ENCODE assay signal across 2 cellular contexts in genomic region chr21:41821756-41822431, GRCh38.
TF ChIP-seq lines count a peak whose summit lies in the region.

No MANE protein-coding gene starts in this region.

TF ChIP-seq in GM23338, 12 proteins besides CTCF, POLR2A, EP300 and RAD21 (continued from another document):
- no peak for TF ChIP-seq ZNF331 (CRISPR knock-in tag; IDR thresholded peaks at IDR 0.05; ENCODE audit: low read depth)
- no peak for TF ChIP-seq EZH2 (IDR thresholded peaks at IDR 0.05; ENCODE audit: low read depth, unreplicated experiment)
- no peak for TF ChIP-seq CREB1 (CRISPR knock-in tag; IDR thresholded peaks at IDR 0.05; ENCODE audit: low read depth)
- no peak for TF ChIP-seq JUNB (IDR thresholded peaks at IDR 0.05; ENCODE audit: unreplicated experiment)
- TF ChIP-seq ETS1 (IDR thresholded peaks at IDR 0.05) = no peak
- TF ChIP-seq, protein P1, sequence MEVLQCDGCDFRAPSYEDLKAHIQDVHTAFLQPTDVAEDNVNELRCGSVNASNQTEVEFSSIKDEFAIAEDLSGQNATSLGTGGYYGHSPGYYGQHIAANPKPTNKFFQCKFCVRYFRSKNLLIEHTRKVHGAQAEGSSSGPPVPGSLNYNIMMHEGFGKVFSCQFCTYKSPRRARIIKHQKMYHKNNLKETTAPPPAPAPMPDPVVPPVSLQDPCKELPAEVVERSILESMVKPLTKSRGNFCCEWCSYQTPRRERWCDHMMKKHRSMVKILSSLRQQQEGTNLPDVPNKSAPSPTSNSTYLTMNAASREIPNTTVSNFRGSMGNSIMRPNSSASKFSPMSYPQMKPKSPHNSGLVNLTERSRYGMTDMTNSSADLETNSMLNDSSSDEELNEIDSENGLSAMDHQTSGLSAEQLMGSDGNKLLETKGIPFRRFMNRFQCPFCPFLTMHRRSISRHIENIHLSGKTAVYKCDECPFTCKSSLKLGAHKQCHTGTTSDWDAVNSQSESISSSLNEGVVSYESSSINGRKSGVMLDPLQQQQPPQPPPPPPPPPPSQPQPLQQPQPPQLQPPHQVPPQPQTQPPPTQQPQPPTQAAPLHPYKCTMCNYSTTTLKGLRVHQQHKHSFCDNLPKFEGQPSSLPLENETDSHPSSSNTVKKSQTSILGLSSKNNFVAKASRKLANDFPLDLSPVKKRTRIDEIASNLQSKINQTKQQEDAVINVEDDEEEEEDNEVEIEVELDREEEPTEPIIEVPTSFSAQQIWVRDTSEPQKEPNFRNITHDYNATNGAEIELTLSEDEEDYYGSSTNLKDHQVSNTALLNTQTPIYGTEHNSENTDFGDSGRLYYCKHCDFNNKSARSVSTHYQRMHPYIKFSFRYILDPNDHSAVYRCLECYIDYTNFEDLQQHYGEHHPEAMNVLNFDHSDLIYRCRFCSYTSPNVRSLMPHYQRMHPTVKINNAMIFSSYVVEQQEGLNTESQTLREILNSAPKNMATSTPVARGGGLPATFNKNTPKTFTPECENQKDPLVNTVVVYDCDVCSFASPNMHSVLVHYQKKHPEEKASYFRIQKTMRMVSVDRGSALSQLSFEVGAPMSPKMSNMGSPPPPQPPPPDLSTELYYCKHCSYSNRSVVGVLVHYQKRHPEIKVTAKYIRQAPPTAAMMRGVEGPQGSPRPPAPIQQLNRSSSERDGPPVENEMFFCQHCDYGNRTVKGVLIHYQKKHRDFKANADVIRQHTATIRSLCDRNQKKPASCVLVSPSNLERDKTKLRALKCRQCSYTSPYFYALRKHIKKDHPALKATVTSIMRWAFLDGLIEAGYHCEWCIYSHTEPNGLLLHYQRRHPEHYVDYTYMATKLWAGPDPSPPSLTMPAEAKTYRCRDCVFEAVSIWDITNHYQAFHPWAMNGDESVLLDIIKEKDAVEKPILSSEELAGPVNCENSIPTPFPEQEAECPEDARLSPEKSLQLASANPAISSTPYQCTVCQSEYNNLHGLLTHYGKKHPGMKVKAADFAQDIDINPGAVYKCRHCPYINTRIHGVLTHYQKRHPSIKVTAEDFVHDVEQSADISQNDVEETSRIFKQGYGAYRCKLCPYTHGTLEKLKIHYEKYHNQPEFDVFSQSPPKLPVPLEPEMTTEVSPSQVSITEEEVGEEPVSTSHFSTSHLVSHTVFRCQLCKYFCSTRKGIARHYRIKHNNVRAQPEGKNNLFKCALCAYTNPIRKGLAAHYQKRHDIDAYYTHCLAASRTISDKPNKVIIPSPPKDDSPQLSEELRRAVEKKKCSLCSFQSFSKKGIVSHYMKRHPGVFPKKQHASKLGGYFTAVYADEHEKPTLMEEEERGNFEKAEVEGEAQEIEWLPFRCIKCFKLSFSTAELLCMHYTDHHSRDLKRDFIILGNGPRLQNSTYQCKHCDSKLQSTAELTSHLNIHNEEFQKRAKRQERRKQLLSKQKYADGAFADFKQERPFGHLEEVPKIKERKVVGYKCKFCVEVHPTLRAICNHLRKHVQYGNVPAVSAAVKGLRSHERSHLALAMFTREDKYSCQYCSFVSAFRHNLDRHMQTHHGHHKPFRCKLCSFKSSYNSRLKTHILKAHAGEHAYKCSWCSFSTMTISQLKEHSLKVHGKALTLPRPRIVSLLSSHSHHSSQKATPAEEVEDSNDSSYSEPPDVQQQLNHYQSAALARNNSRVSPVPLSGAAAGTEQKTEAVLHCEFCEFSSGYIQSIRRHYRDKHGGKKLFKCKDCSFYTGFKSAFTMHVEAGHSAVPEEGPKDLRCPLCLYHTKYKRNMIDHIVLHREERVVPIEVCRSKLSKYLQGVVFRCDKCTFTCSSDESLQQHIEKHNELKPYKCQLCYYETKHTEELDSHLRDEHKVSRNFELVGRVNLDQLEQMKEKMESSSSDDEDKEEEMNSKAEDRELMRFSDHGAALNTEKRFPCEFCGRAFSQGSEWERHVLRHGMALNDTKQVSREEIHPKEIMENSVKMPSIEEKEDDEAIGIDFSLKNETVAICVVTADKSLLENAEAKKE (CRISPR knock-in tag; IDR thresholded peaks at IDR 0.05) = no peak
- TF ChIP-seq, protein P2, sequence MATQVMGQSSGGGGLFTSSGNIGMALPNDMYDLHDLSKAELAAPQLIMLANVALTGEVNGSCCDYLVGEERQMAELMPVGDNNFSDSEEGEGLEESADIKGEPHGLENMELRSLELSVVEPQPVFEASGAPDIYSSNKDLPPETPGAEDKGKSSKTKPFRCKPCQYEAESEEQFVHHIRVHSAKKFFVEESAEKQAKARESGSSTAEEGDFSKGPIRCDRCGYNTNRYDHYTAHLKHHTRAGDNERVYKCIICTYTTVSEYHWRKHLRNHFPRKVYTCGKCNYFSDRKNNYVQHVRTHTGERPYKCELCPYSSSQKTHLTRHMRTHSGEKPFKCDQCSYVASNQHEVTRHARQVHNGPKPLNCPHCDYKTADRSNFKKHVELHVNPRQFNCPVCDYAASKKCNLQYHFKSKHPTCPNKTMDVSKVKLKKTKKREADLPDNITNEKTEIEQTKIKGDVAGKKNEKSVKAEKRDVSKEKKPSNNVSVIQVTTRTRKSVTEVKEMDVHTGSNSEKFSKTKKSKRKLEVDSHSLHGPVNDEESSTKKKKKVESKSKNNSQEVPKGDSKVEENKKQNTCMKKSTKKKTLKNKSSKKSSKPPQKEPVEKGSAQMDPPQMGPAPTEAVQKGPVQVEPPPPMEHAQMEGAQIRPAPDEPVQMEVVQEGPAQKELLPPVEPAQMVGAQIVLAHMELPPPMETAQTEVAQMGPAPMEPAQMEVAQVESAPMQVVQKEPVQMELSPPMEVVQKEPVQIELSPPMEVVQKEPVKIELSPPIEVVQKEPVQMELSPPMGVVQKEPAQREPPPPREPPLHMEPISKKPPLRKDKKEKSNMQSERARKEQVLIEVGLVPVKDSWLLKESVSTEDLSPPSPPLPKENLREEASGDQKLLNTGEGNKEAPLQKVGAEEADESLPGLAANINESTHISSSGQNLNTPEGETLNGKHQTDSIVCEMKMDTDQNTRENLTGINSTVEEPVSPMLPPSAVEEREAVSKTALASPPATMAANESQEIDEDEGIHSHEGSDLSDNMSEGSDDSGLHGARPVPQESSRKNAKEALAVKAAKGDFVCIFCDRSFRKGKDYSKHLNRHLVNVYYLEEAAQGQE (IDR thresholded peaks at IDR 0.05; ENCODE audit: unreplicated experiment) = no peak
- TF ChIP-seq NANOG (IDR thresholded peaks at IDR 0.05; ENCODE audit: borderline replicate concordance) = no peak
- TF ChIP-seq POLR2AphosphoS5 (IDR thresholded peaks at IDR 0.05; ENCODE audit: low read depth) = no peak
- TF ChIP-seq ZNF114 (CRISPR knock-in tag; IDR thresholded peaks at IDR 0.05) = no peak
- no peak for TF ChIP-seq STAT1 (IDR thresholded peaks at IDR 0.05; ENCODE audit: unreplicated experiment)
TF ChIP-seq in GM23338: peak in this region for 0.

TF ChIP-seq in WTC11, 78 proteins besides CTCF, POLR2A, EP300 and RAD21 (continued from another document):
- TF ChIP-seq ZNF263 (CRISPR knock-in tag; IDR thresholded peaks at IDR 0.05; ENCODE audit: low read depth) (no peak), ATF1 (CRISPR knock-in tag; IDR thresholded peaks at IDR 0.05) (no peak), E2F1 (CRISPR knock-in tag; IDR thresholded peaks at IDR 0.05) (no peak), ZNF121 (CRISPR knock-in tag; IDR thresholded peaks at IDR 0.05) (no peak), TEAD1 (CRISPR knock-in tag; IDR thresholded peaks at IDR 0.05) (no peak), SP1 (CRISPR knock-in tag; conservative IDR thresholded peaks at IDR 0.05) (no peak), SMAD4 (CRISPR knock-in tag; IDR thresholded peaks at IDR 0.05) (no peak), NFATC4 (CRISPR knock-in tag; IDR thresholded peaks at IDR 0.05) (no peak), MAX (CRISPR knock-in tag; IDR thresholded peaks at IDR 0.05) (no peak), CBFB (CRISPR knock-in tag; IDR thresholded peaks at IDR 0.05; ENCODE audit: low read depth) (no peak), FOXK1 (CRISPR knock-in tag; IDR thresholded peaks at IDR 0.05) (no peak), GRHL2 (CRISPR knock-in tag; IDR thresholded peaks at IDR 0.05; ENCODE audit: insufficient replicate concordance, severe bottlenecking) (no peak), ZNF317 (CRISPR knock-in tag; IDR thresholded peaks at IDR 0.05; ENCODE audit: borderline replicate concordance, low read depth) (no peak), TP53 (CRISPR knock-in tag; IDR thresholded peaks at IDR 0.05) (no peak), FOXP1 (CRISPR knock-in tag; IDR thresholded peaks at IDR 0.05; ENCODE audit: borderline replicate concordance) (no peak)
- TF ChIP-seq, protein P3, sequence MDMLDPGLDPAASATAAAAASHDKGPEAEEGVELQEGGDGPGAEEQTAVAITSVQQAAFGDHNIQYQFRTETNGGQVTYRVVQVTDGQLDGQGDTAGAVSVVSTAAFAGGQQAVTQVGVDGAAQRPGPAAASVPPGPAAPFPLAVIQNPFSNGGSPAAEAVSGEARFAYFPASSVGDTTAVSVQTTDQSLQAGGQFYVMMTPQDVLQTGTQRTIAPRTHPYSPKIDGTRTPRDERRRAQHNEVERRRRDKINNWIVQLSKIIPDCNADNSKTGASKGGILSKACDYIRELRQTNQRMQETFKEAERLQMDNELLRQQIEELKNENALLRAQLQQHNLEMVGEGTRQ (CRISPR knock-in tag; IDR thresholded peaks at IDR 0.05) = no peak
- TF ChIP-seq, protein P4, sequence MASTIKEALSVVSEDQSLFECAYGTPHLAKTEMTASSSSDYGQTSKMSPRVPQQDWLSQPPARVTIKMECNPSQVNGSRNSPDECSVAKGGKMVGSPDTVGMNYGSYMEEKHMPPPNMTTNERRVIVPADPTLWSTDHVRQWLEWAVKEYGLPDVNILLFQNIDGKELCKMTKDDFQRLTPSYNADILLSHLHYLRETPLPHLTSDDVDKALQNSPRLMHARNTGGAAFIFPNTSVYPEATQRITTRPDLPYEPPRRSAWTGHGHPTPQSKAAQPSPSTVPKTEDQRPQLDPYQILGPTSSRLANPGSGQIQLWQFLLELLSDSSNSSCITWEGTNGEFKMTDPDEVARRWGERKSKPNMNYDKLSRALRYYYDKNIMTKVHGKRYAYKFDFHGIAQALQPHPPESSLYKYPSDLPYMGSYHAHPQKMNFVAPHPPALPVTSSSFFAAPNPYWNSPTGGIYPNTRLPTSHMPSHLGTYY (CRISPR knock-in tag; IDR thresholded peaks at IDR 0.05) = no peak
- TF ChIP-seq, protein P5, sequence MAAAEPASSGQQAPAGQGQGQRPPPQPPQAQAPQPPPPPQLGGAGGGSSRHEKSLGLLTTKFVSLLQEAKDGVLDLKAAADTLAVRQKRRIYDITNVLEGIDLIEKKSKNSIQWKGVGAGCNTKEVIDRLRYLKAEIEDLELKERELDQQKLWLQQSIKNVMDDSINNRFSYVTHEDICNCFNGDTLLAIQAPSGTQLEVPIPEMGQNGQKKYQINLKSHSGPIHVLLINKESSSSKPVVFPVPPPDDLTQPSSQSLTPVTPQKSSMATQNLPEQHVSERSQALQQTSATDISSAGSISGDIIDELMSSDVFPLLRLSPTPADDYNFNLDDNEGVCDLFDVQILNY (CRISPR knock-in tag; IDR thresholded peaks at IDR 0.05) = no peak
- TF ChIP-seq, protein P6, sequence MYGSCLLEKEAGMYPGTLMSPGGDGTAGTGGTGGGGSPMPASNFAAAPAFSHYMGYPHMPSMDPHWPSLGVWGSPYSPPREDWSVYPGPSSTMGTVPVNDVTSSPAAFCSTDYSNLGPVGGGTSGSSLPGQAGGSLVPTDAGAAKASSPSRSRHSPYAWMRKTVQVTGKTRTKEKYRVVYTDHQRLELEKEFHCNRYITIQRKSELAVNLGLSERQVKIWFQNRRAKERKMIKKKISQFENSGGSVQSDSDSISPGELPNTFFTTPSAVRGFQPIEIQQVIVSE (CRISPR knock-in tag; IDR thresholded peaks at IDR 0.05; ENCODE audit: borderline replicate concordance) = no peak
